23 cellular contexts compared by ENCODE assay signal in genomic region chr1:110425611-110426152, GRCh38. TPM values are rescaled to one million over a fixed set of nuclear protein-coding genes. Genes with fewer than 3 reads are reported as not detected.
DNase-seq lines count a peak whose midpoint lies in the region; ATAC-seq and TF ChIP-seq lines count a peak whose summit lies in the region.
"Had no signal": no experiment of that assay in that cellular context is flagged by ENCODE, and none has a peak within 500 bp of the region (broad histone marks: within the 10 kb centered on the region; RNA-seq: fewer than 3 reads in every experiment).

No MANE protein-coding gene starts in this region.

- H3K9me3 ChIP-seq in WERI-Rb-1 (ENCODE audit: severe bottlenecking) (no peaks in the 10 kb centered on the region), left ventricle myocardium inferior (replicated peaks) (no peaks in the 10 kb centered on the region), esophagus muscularis mucosa (no peaks in the 10 kb centered on the region)
- H3K9me3 ChIP-seq: body of pancreas, vagina had no signal

- DNase-seq in AG20443 (ENCODE audit: low spot score) (peak; percentile 29), WERI-Rb-1 (no peak), left ventricle myocardium inferior (peak; percentile 55), posterior cingulate gyrus (peak in 6 of 10 donors; percentile 12 to 86 (median 50)), esophagus muscularis mucosa (ENCODE audit: extremely low spot score) (no peak)
- DNase-seq: ACHN; activated CD4-positive, alpha-beta T cell treated with anti-CD3 and anti-CD28 coated beads for 1 hour; activated naive CD4-positive, alpha-beta T cell treated with anti-CD3 and anti-CD28 coated beads for 36 hours; COR-L47; EL; NCI-H1417; SIG-M5; stimulated activated naive CD4-positive, alpha-beta T cell treated with Interleukin-2 at 50 U/mL for 16 hours had no signal

- ATAC-seq in HG03097 (IDR thresholded peaks at IDR 0.05; ENCODE audit: low FRiP score, unreplicated experiment), result no peak
- no peak for ATAC-seq in GM21619 (IDR thresholded peaks at IDR 0.05; ENCODE audit: unreplicated experiment)
- no peak for ATAC-seq in GM18517 (IDR thresholded peaks at IDR 0.05; ENCODE audit: unreplicated experiment)
- ATAC-seq: body of pancreas had no signal

- TF ChIP-seq POLR2A in esophagus muscularis mucosa (IDR thresholded peaks at IDR 0.05; ENCODE audit: low read depth), result no peak

- H3K4me1 ChIP-seq in left ventricle myocardium inferior (peaks cover 16% of the 10 kb centered on the region), esophagus muscularis mucosa (peaks cover 0 to 4% (median 0%) of the 10 kb centered on the region in 4 donors)
- H3K4me1 ChIP-seq: body of pancreas, parathyroid adenoma had no signal

- H3K4me3 ChIP-seq in WERI-Rb-1 (ENCODE audit: low read depth, low read length) (no peak overlapping the region; the same call in 1 of the 2 replicates), left ventricle myocardium inferior (no peak overlapping the region), esophagus muscularis mucosa (no peak overlapping the region)
- H3K4me3 ChIP-seq: body of pancreas, vagina had no signal

- intact Hi-C loops in left ventricle myocardium inferior (cut with micrococcal nuclease) (no loop called here), posterior cingulate gyrus (cut with DNase I) (no loop called here), esophagus muscularis mucosa (cut with DNase I) (no loop called here)

- TF ChIP-seq EP300 in esophagus muscularis mucosa (IDR thresholded peaks at IDR 0.05), result no peak

- no peak for TF ChIP-seq CTCF in WERI-Rb-1 (IDR thresholded peaks at IDR 0.05; ENCODE audit: low read depth, low read length)
- TF ChIP-seq CTCF in left ventricle myocardium inferior (IDR thresholded peaks at IDR 0.05; ENCODE audit: borderline replicate concordance), result no peak
- TF ChIP-seq CTCF in esophagus muscularis mucosa (IDR thresholded peaks at IDR 0.05), result no peak

- H3K27me3 ChIP-seq in WERI-Rb-1 (ENCODE audit: insufficient read depth, low read depth, severe bottlenecking) (no peaks in the 10 kb centered on the region), left ventricle myocardium inferior (ENCODE audit: low read depth) (no peaks in the 10 kb centered on the region), esophagus muscularis mucosa (peaks cover 0 to 6% (median 0%) of the 10 kb centered on the region in 4 donors)
- H3K27me3 ChIP-seq: body of pancreas, vagina had no signal

- H3K27ac ChIP-seq in WERI-Rb-1 (peak overlapping the region; percentile 5; the same call in 1 of the 2 replicates), left ventricle myocardium inferior (replicated peaks) (peak overlapping the region; percentile 58), esophagus muscularis mucosa (replicated peaks in 1 of 4) (peak overlapping the region in 1 of 4 donors; percentile 52)
- H3K27ac ChIP-seq: body of pancreas, KMS-11, parathyroid adenoma, vagina had no signal

- H3K36me3 ChIP-seq in WERI-Rb-1 (no peaks in the 10 kb centered on the region), left ventricle myocardium inferior (no peaks in the 10 kb centered on the region), esophagus muscularis mucosa (no peaks in the 10 kb centered on the region)
- H3K36me3 ChIP-seq: vagina had no signal

- 69% methylated on average over 7 of the region's 9 CpGs for WGBS in esophagus muscularis mucosa

RNA-seq across cellular contexts. Expression of gene LAMTOR5, which starts 18.2 kb away (rescaled TPM):
- total RNA-seq in left ventricle myocardium inferior (266 TPM), esophagus muscularis mucosa (100 to 1,000 TPM in 1 of 4 donors, 10 to 100 TPM in 3; 59.9 to 113 (median 71.0) TPM)

RNA-seq across cellular contexts. Expression of gene PROK1, which starts 25.3 kb away (rescaled TPM):
- total RNA-seq in left ventricle myocardium inferior, result not detected
- total RNA-seq in esophagus muscularis mucosa, result not detected
- total RNA-seq: activated naive CD4-positive, alpha-beta T cell treated with anti-CD3 and anti-CD28 coated beads for 36 hours; fibroblast of lung; NCI-H460; T-helper 2 cell treated with Interferon-gamma antibody and Interleukin-4, amounts not matched to agents 100 ng/mL and 5 ng/mL, for 36 hours had no signal

RNA-seq across cellular contexts. Expression of gene SLC16A4, which starts 34.9 kb away (rescaled TPM):
- total RNA-seq in left ventricle myocardium inferior (3.3 TPM), esophagus muscularis mucosa (1 to 10 TPM; 5.8 to 8.8 (median 8.4) TPM)

Comparison
In these comparisons a context has a peak if more than half of its experiments do, and no peak if none do; other contexts are left out.
1. DNase-seq: peak in AG20443 (single experiment), left ventricle myocardium inferior (single experiment) and posterior cingulate gyrus (6 of 10); none in WERI-Rb-1 (single experiment) and esophagus muscularis mucosa (single experiment).